15 cellular contexts compared by ENCODE assay signal in genomic region chr2:105803773-105804172, GRCh38. TPM values are rescaled to one million over a fixed set of nuclear protein-coding genes. Genes with fewer than 3 reads are reported as not detected.
DNase-seq lines count a peak whose midpoint lies in the region; ATAC-seq and TF ChIP-seq lines count a peak whose summit lies in the region.
"Had no signal": no experiment of that assay in that cellular context is flagged by ENCODE, and none has a peak within 500 bp of the region (broad histone marks: within the 10 kb centered on the region; RNA-seq: fewer than 3 reads in every experiment).

No MANE protein-coding gene starts in this region.

- H3K27me3 Mint-ChIP-seq in activated naive CD4-positive, alpha-beta T cell treated with anti-CD3 and anti-CD28 coated beads, Interleukin-2, amount 10 ng/mL, durations not matched to agents 7 days and 5 days: no peaks in the 10 kb centered on the region
- H3K27me3 Mint-ChIP-seq in T-helper 17 cell: no peaks in the 10 kb centered on the region
- H3K27me3 Mint-ChIP-seq in glutamatergic neuron (ENCODE audit: unreplicated experiment): no peaks in the 10 kb centered on the region
- H3K27me3 Mint-ChIP-seq: dendritic cell treated with granulocyte-macrophage colony-stimulating factor and Interleukin-4, amounts not matched to agents 40 ng/mL and 50 ng/mL, for 4 days had no signal

- H3K27ac ChIP-seq in temporal lobe (ENCODE audit: low read depth, low read length): peak overlapping the region; percentile 37
- H3K27ac ChIP-seq: right atrium auricular region had no signal

- CTCF ChIA-PET in activated naive CD4-positive, alpha-beta T cell treated with anti-CD3 and anti-CD28 coated beads, Interleukin-2, amount 10 ng/mL, durations not matched to agents 7 days and 5 days (lab: Charles Lee): interaction anchor here (0.8 to 1.9 kb wide), 5 partner anchors 13 to 85 kb away, joined by 3 to 4 read pairs (median 3); no protein-coding TSS in a partner anchor

- DNase-seq in activated naive CD4-positive, alpha-beta T cell treated with anti-CD3 and anti-CD28 coated beads, Interleukin-2, amount 10 ng/mL, durations not matched to agents 7 days and 5 days: no peak
- DNase-seq in activated naive CD4-positive, alpha-beta T cell (lab: John Stamatoyannopoulos, UW): no peak
- DNase-seq in T-helper 17 cell (no peak), glutamatergic neuron (no peak)
- DNase-seq: anterior cingulate cortex; BE2C; NCI-H226; stimulated activated CD4-positive, alpha-beta T cell treated with anti-CD3 and anti-CD28 coated beads, Interleukin-4, amount 100 ng/mL, for 1 hour; stomach had no signal

- ATAC-seq in T-helper 17 cell (no peak), HG03460 (IDR thresholded peaks at IDR 0.05; ENCODE audit: unreplicated experiment) (no peak), GM18867 (IDR thresholded peaks at IDR 0.05; ENCODE audit: unreplicated experiment) (no peak), HG02973 (IDR thresholded peaks at IDR 0.05; ENCODE audit: unreplicated experiment) (no peak)

- no peak overlapping the region for H3K4me3 Mint-ChIP-seq in activated naive CD4-positive, alpha-beta T cell treated with anti-CD3 and anti-CD28 coated beads, Interleukin-2, amount 10 ng/mL, durations not matched to agents 7 days and 5 days
- H3K4me3 Mint-ChIP-seq in T-helper 17 cell: peak overlapping the region; percentile 64
- no peak overlapping the region for H3K4me3 Mint-ChIP-seq in glutamatergic neuron (ENCODE audit: unreplicated experiment)
- H3K4me3 Mint-ChIP-seq: dendritic cell treated with granulocyte-macrophage colony-stimulating factor and Interleukin-4, amounts not matched to agents 40 ng/mL and 50 ng/mL, for 4 days had no signal

- no peak for TF ChIP-seq CTCF in glutamatergic neuron (IDR thresholded peaks at IDR 0.05; ENCODE audit: partially characterized antibody, unreplicated experiment)

- peaks cover 83% of the 10 kb centered on the region for H3K4me1 Mint-ChIP-seq in activated naive CD4-positive, alpha-beta T cell treated with anti-CD3 and anti-CD28 coated beads, Interleukin-2, amount 10 ng/mL, durations not matched to agents 7 days and 5 days
- H3K4me1 Mint-ChIP-seq in T-helper 17 cell (peaks cover 76% of the 10 kb centered on the region), glutamatergic neuron (ENCODE audit: low read depth, unreplicated experiment) (peaks cover 53% of the 10 kb centered on the region)

- no peaks in the 10 kb centered on the region for H3K9me3 ChIP-seq in T-helper 17 cell (ENCODE audit: control insufficient read depth, low read length, poor library complexity, severe bottlenecking)
- H3K9me3 ChIP-seq: BE2C, right atrium auricular region, stomach had no signal

- peak overlapping the region; percentile 74 for H3K27ac Mint-ChIP-seq in activated naive CD4-positive, alpha-beta T cell treated with anti-CD3 and anti-CD28 coated beads, Interleukin-2, amount 10 ng/mL, durations not matched to agents 7 days and 5 days
- H3K27ac Mint-ChIP-seq in T-helper 17 cell (peak overlapping the region; percentile 93), glutamatergic neuron (ENCODE audit: unreplicated experiment) (peak overlapping the region; percentile 60)
- H3K27ac Mint-ChIP-seq: dendritic cell treated with granulocyte-macrophage colony-stimulating factor and Interleukin-4, amounts not matched to agents 40 ng/mL and 50 ng/mL, for 4 days had no signal

- no peaks in the 10 kb centered on the region for H3K9me3 Mint-ChIP-seq in activated naive CD4-positive, alpha-beta T cell treated with anti-CD3 and anti-CD28 coated beads, Interleukin-2, amount 10 ng/mL, durations not matched to agents 7 days and 5 days
- peaks cover 3% of the 10 kb centered on the region for H3K9me3 Mint-ChIP-seq in glutamatergic neuron (ENCODE audit: unreplicated experiment)
- H3K9me3 Mint-ChIP-seq: dendritic cell treated with granulocyte-macrophage colony-stimulating factor and Interleukin-4, amounts not matched to agents 40 ng/mL and 50 ng/mL, for 4 days had no signal

- peaks cover 64% of the 10 kb centered on the region for H3K36me3 Mint-ChIP-seq in activated naive CD4-positive, alpha-beta T cell treated with anti-CD3 and anti-CD28 coated beads, Interleukin-2, amount 10 ng/mL, durations not matched to agents 7 days and 5 days
- peaks cover 3% of the 10 kb centered on the region for H3K36me3 Mint-ChIP-seq in T-helper 17 cell (ENCODE audit: low read depth)
- peaks cover 5% of the 10 kb centered on the region for H3K36me3 Mint-ChIP-seq in glutamatergic neuron (ENCODE audit: unreplicated experiment)

RNA-seq across cellular contexts. Expression of gene NCK2, which starts 59.1 kb away (rescaled TPM):
- total RNA-seq in T-helper 17 cell (100 to 1,000 TPM; 114 to 151 TPM), glutamatergic neuron (ENCODE audit: unreplicated experiment) (82.4 TPM), temporal lobe (47.2 TPM)
